7 cellular contexts compared by ENCODE assay signal in genomic region chr5:80141147-80141671, GRCh38.
DNase-seq lines count a peak whose midpoint lies in the region; ATAC-seq, FAIRE-seq and TF ChIP-seq lines count a peak whose summit lies in the region.

No MANE protein-coding gene starts in this region.

- H2AFZ ChIP-seq in GM12878 (ENCODE audit: control insufficient read depth, low read depth, low read length): no peak overlapping the region

- no peaks in the 10 kb centered on the region for H4K20me1 ChIP-seq in GM12878 (ENCODE audit: control insufficient read depth, insufficient read depth)

- H3K4me3 ChIP-seq in GM12878: no peak overlapping the region
- H3K4me3 ChIP-seq in subcutaneous abdominal adipose tissue (ENCODE audit: low read depth in 1 of 5, low read length in 5 of 5): no peak overlapping the region

- H3K4me2 ChIP-seq in GM12878 (ENCODE audit: control insufficient read depth, insufficient read depth): no peak overlapping the region

- TF ChIP-seq POLR2A in GM12878 (IDR thresholded peaks at IDR 0.05; ENCODE audit: low read depth, low read length): no peak

- H3K4me1 ChIP-seq in GM12878 (ENCODE audit: control insufficient read depth, insufficient read depth, low read length): peaks cover 32% of the 10 kb centered on the region
- H3K4me1 ChIP-seq in subcutaneous abdominal adipose tissue (ENCODE audit: control insufficient read depth in 5 of 5, insufficient read depth in 5 of 5, low read length in 5 of 5): peaks cover 6 to 30% (median 16%) of the 10 kb centered on the region in 5 donors

- ATAC-seq in GM12878 (peak; percentile 32), GM19035 (IDR thresholded peaks at IDR 0.05; ENCODE audit: unreplicated experiment) (no peak), HG02981 (IDR thresholded peaks at IDR 0.05; ENCODE audit: unreplicated experiment) (no peak)

- H3K9me3 ChIP-seq in GM12878 (replicated peaks; ENCODE audit: control insufficient read depth, insufficient read depth, low read length): no peaks in the 10 kb centered on the region
- no peaks in the 10 kb centered on the region for H3K9me3 ChIP-seq in subcutaneous abdominal adipose tissue (ENCODE audit: control insufficient read depth in 5 of 5, low read length in 5 of 5)

- RAD21 ChIA-PET in GM12878 (lab: Charles Lee; ENCODE audit: unreplicated experiment): interaction anchor here (0.7 to 5.6 kb wide), 9 partner anchors 9 to 166 kb away, joined by 3 to 41 read pairs (median 7); partner anchors contain the start of gene SERINC5

- intact Hi-C loops in GM12878 (cut with micrococcal nuclease; ENCODE audit: unreplicated experiment): no loop called here

- WGBS in GM12878 (ENCODE audit: insufficient coverage, insufficient replicate concordance, low lambda C conversion rate, missing lambda C conversion rate): 95% methylated on average over 13 of the region's 13 CpGs

- DNase-seq in NCI-H146 treated with DMSO at 0.1 percent for 48 hours (lab: John Stamatoyannopoulos, UW; ENCODE audit: unreplicated experiment) (peak; percentile 37), GM12878 (ENCODE audit: low read depth, low spot score) (no peak), iris pigment epithelial cell (ENCODE audit: low read depth) (peak; percentile 34), NCI-H1048 (lab: John Stamatoyannopoulos, UW) (no peak)

- in situ Hi-C loops in GM12878 (cut with MboI): no loop called here

- H3K79me2 ChIP-seq in GM12878 (ENCODE audit: control insufficient read depth, insufficient read depth, low read length): no peaks in the 10 kb centered on the region

- TF ChIP-seq CTCF in GM12878 (IDR thresholded peaks at IDR 0.05 in 2 of 3, conservative IDR thresholded peaks at IDR 0.05 in 1 of 3; ENCODE audit: control insufficient read depth in 2 of 3, extremely low read depth in 1 of 3, insufficient read depth in 1 of 3, low read depth in 3 of 3, low read length in 3 of 3): no peak

- no peak for FAIRE-seq in GM12878 (lab: Jason Lieb, UNC)

- no peak for TF ChIP-seq EP300 in GM12878 (IDR thresholded peaks at IDR 0.05; ENCODE audit: borderline replicate concordance in 1 of 2, control insufficient read depth in 1 of 2, low read depth in 2 of 2, low read length in 2 of 2)

- SMC1A ChIA-PET in GM12878 (lab: Charles Lee; ENCODE audit: uncharacterized antibody, unreplicated experiment): interaction anchor here (1.1 to 5.5 kb wide), 12 partner anchors 10 to 122 kb away, joined by 3 to 56 read pairs (median 4); partner anchors contain the start of gene SERINC5

- TF ChIP-seq RAD21 in GM12878 (IDR thresholded peaks at IDR 0.05; ENCODE audit: insufficient read depth, low read depth, low read length): no peak

- H3K27ac ChIP-seq in GM12878 (ENCODE audit: control insufficient read depth, insufficient read depth) (no peak overlapping the region), subcutaneous abdominal adipose tissue (ENCODE audit: low read depth, low read length) (peak overlapping the region; percentile 84)

- POLR2A ChIA-PET in GM12878 (lab: Charles Lee): interaction anchor here (0.5 to 3.2 kb wide), 6 partner anchors 16 to 197 kb away, joined by 3 to 11 read pairs (median 4); partner anchors contain the start of gene SERINC5

- CTCF ChIA-PET in GM12878 (lab: Yijun Ruan, JAX): interaction anchor here (1.0 to 4.6 kb wide), 7 partner anchors 12 to 49 kb away, joined by 3 to 26 read pairs (median 5); no protein-coding TSS in a partner anchor

- no TSS peak for BruUV-seq in GM12878 (replicated peaks; lab: Mats Ljungman, UMichigan)

- H3K27me3 ChIP-seq in GM12878 (replicated peaks in 1 of 2; ENCODE audit: control insufficient read depth in 2 of 2, insufficient read depth in 2 of 2, low read length in 1 of 2) (no peaks in the 10 kb centered on the region), subcutaneous abdominal adipose tissue (ENCODE audit: control insufficient read depth in 5 of 5, insufficient read depth in 4 of 5, low read length in 5 of 5) (no peaks in the 10 kb centered on the region)

- no peaks in the 10 kb centered on the region for H3K36me3 ChIP-seq in GM12878 (ENCODE audit: control insufficient read depth in 2 of 2, insufficient read depth in 2 of 2, low read length in 1 of 2)
- peaks cover 8 to 23% (median 12%) of the 10 kb centered on the region in 5 donors for H3K36me3 ChIP-seq in subcutaneous abdominal adipose tissue (ENCODE audit: control insufficient read depth in 5 of 5, insufficient read depth in 5 of 5, low read length in 5 of 5)

- H3K9ac ChIP-seq in GM12878 (ENCODE audit: control insufficient read depth, insufficient read depth, low read length): no peak overlapping the region
- H3K9ac ChIP-seq in subcutaneous abdominal adipose tissue (ENCODE audit: low read length in 5 of 5): peak overlapping the region in 3 of 5 donors; percentile 23 to 42 (median 26)

TF ChIP-seq in GM12878, 131 proteins besides CTCF, POLR2A, EP300 and RAD21:
- TF ChIP-seq TAF1 (IDR thresholded peaks at IDR 0.05; ENCODE audit: borderline replicate concordance, low read depth, low read length): no peak
- no peak for TF ChIP-seq NFIC (IDR thresholded peaks at IDR 0.05; ENCODE audit: low read depth, low read length)
- no peak for TF ChIP-seq HDGF (IDR thresholded peaks at IDR 0.05)
- TF ChIP-seq TCF7 (IDR thresholded peaks at IDR 0.05; ENCODE audit: borderline replicate concordance): no peak
- TF ChIP-seq, protein P1, sequence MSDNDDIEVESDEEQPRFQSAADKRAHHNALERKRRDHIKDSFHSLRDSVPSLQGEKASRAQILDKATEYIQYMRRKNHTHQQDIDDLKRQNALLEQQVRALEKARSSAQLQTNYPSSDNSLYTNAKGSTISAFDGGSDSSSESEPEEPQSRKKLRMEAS (IDR thresholded peaks at IDR 0.05; ENCODE audit: low read depth, low read length): no peak

Comparison
In these comparisons a context has a peak if more than half of its experiments do, and no peak if none do; other contexts are left out.
1. DNase-seq: peak in NCI-H146 treated with DMSO at 0.1 percent for 48 hours (single experiment) and iris pigment epithelial cell (single experiment); none in GM12878 (single experiment) and NCI-H1048 (single experiment).